ENCODE assay signal across 9 cellular contexts in the genomic region with DNA sequence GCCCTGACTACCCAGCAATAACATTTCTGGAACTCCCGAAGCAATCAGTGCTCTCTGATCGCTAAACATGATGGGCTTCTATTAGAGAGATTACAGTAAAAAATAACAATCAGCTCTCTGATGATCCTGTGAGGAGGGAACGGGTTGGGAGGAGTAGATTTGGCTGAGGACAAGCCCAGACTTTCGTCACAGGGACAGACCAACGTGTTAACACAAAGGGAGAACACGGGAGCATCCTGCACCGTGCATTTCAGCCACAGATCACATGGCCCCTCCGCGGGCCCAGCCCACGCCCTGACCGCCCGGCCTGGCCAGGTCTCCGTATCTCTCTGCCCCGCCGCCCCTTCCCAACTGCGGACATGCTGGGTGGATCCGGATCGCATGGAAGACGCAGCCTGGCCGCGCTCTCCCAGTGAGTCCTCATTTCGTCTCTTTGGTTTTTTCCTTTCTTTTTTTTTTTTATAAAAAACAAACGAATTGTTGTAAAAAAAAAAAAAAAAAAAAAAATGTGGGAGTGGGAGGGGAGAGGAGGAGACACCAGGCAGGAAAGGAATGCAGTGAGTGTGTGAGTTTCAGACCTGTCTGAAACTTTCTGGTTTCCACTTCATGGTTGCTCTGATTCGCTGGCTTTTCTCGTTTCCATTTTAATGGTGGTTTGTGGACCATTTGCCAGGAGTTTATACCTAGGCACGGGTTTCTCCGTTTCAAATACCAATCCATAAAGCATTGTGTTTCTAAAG.
DNase-seq lines count a peak whose midpoint lies in the region; ATAC-seq, FAIRE-seq and TF ChIP-seq lines count a peak whose summit lies in the region.
"Had no signal": no experiment of that assay in that cellular context is flagged by ENCODE, and none has a peak within 500 bp of the region (broad histone marks: within the 10 kb centered on the region; RNA-seq: fewer than 3 reads in every experiment).

No MANE protein-coding gene starts in this region.

- H3K9me3 ChIP-seq in mesodermal cell (ENCODE audit: control insufficient read depth, low read length) (peaks cover 27% of the 10 kb centered on the region), upper lobe of left lung (peaks cover 0 to 8% (median 6%) of the 10 kb centered on the region in 4 donors)

- peak overlapping the region; percentile 35 for H3K4me3 ChIP-seq in mesodermal cell (ENCODE audit: extremely low read depth, insufficient read depth, low read length, poor library complexity, severe bottlenecking)
- H3K4me3 ChIP-seq in upper lobe of left lung = peak overlapping the region in 3 of 4 donors; percentile 33 to 49 (median 41)

- TF ChIP-seq POLR2A in erythroblast (IDR thresholded peaks at IDR 0.05; ENCODE audit: low read length) = no peak
- no peak for TF ChIP-seq POLR2A in upper lobe of left lung (IDR thresholded peaks at IDR 0.05)
- TF ChIP-seq POLR2A in GM12892 (IDR thresholded peaks at IDR 0.05; ENCODE audit: low read depth, low read length) = no peak

- no peak for TF ChIP-seq CTCF in upper lobe of left lung (IDR thresholded peaks at IDR 0.05)

- H3K4me1 ChIP-seq in mesodermal cell (ENCODE audit: control insufficient read depth, insufficient read depth, low read length, poor library complexity, severe bottlenecking) (peaks cover 48% of the 10 kb centered on the region), upper lobe of left lung (peaks cover 10 to 39% (median 14%) of the 10 kb centered on the region in 4 donors)

- H3K4me1 Mint-ChIP-seq in activated naive CD4-positive, alpha-beta T cell treated with anti-CD3 and anti-CD28 coated beads, Interleukin-2, amount 50 U/mL, for 24 hours = peaks cover 28% of the 10 kb centered on the region
- H3K4me1 Mint-ChIP-seq in effector memory CD8-positive, alpha-beta T cell (ENCODE audit: low read depth in 2 of 2) = peaks cover 2 to 4% of the 10 kb centered on the region in 2 donors
- H3K4me1 Mint-ChIP-seq: central memory CD8-positive, alpha-beta T cell had no signal

- H3K36me3 ChIP-seq in mesodermal cell (ENCODE audit: control insufficient read depth, insufficient read depth, low read length) = peaks cover 70% of the 10 kb centered on the region
- no peaks in the 10 kb centered on the region for H3K36me3 ChIP-seq in upper lobe of left lung

- WGBS in mesodermal cell (ENCODE audit: insufficient coverage in 2 of 2), 2 experiments = 4 to 11% methylated on average over 11 to 15 of the region's 27 CpGs
- 18 to 35% methylated on average over 27 of the region's 27 CpGs for WGBS in upper lobe of left lung, 2 donors

- H3K9me3 Mint-ChIP-seq in activated naive CD4-positive, alpha-beta T cell treated with anti-CD3 and anti-CD28 coated beads, Interleukin-2, amount 50 U/mL, for 24 hours = peaks cover 10% of the 10 kb centered on the region
- H3K9me3 Mint-ChIP-seq in effector memory CD8-positive, alpha-beta T cell = peaks cover 4 to 8% of the 10 kb centered on the region in 2 donors

- no peak for DNase-seq in activated naive CD4-positive, alpha-beta T cell (lab: John Stamatoyannopoulos, UW)
- DNase-seq in SK-MEL-5 (ENCODE audit: low read depth, low spot score) = peak; percentile 99
- DNase-seq in erythroblast (lab: John Stamatoyannopoulos, UW) = peak; percentile 16 to 25
- DNase-seq in upper lobe of left lung = peak; percentile 44 to 88
- no peak for DNase-seq in effector memory CD8-positive, alpha-beta T cell
- DNase-seq in GM12892 (ENCODE audit: insufficient read length) = no peak

- H3K27ac ChIP-seq in mesodermal cell (ENCODE audit: low read depth, low read length, severe bottlenecking) = peak overlapping the region; percentile 91
- H3K27ac ChIP-seq in upper lobe of left lung = peak overlapping the region; percentile 13 to 74 (median 46)

- no peaks in the 10 kb centered on the region for H3K36me3 Mint-ChIP-seq in activated naive CD4-positive, alpha-beta T cell treated with anti-CD3 and anti-CD28 coated beads, Interleukin-2, amount 50 U/mL, for 24 hours
- H3K36me3 Mint-ChIP-seq in effector memory CD8-positive, alpha-beta T cell (ENCODE audit: insufficient read depth) = no peaks in the 10 kb centered on the region

- H3K4me3 Mint-ChIP-seq in activated naive CD4-positive, alpha-beta T cell treated with anti-CD3 and anti-CD28 coated beads, Interleukin-2, amount 50 U/mL, for 24 hours = peak overlapping the region; percentile 56
- H3K4me3 Mint-ChIP-seq in effector memory CD8-positive, alpha-beta T cell = no peak overlapping the region
- H3K4me3 Mint-ChIP-seq: central memory CD8-positive, alpha-beta T cell had no signal

- in situ Hi-C loops in SK-MEL-5 (cut with HindIII; ENCODE audit: low pct_unique_long_range_greater_than_20kb, low sequenced_read_pairs) = no loop called here

- TF ChIP-seq EP300 in upper lobe of left lung (IDR thresholded peaks at IDR 0.05) = no peak

- ATAC-seq in upper lobe of left lung (ENCODE audit: low FRiP score in 2 of 2) = peak; percentile 82 to 92
- ATAC-seq in effector memory CD8-positive, alpha-beta T cell (replicated peaks) = no peak

- peaks cover 2% of the 10 kb centered on the region for H3K27me3 Mint-ChIP-seq in activated naive CD4-positive, alpha-beta T cell treated with anti-CD3 and anti-CD28 coated beads, Interleukin-2, amount 50 U/mL, for 24 hours
- peaks cover 21 to 47% of the 10 kb centered on the region in 2 donors for H3K27me3 Mint-ChIP-seq in effector memory CD8-positive, alpha-beta T cell

- H3K27me3 ChIP-seq in upper lobe of left lung = no peaks in the 10 kb centered on the region

- no peak overlapping the region for H3K27ac Mint-ChIP-seq in activated naive CD4-positive, alpha-beta T cell treated with anti-CD3 and anti-CD28 coated beads, Interleukin-2, amount 50 U/mL, for 24 hours
- no peak overlapping the region for H3K27ac Mint-ChIP-seq in effector memory CD8-positive, alpha-beta T cell

- FAIRE-seq in GM12892 (lab: Jason Lieb, UNC) = no peak

Comparison
In these comparisons a context has a peak if more than half of its experiments do, and no peak if none do; other contexts are left out.
1. DNase-seq: peak in SK-MEL-5 (single experiment), erythroblast (2 of 2) and upper lobe of left lung (2 of 2); none in activated naive CD4-positive, alpha-beta T cell (0 of 4), effector memory CD8-positive, alpha-beta T cell (0 of 3) and GM12892 (single experiment).